Comparison of ENCODE assay signal across 18 cellular contexts in the genomic region with DNA sequence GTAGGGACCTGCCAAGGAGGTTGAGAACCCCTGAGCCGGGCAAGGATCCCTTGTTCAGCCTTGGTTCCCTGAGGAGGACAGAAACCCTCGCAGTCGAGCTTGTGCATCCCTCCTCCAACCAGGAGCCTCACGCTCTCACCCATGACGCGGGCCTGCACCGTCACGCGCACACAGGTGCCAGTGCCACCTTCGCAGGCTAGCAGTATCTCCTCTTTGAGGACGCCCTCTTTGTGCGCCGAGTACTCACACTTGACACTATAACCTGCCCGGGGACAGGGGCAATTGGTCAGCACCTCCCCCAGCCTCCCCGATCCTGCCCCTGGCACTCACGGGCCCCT. TPM values are rescaled to one million over a fixed set of nuclear protein-coding genes. Genes with fewer than 3 reads are reported as not detected.
A peak's percentile ranks its signal among the peaks of the same experiment; 100 is the strongest.
DNase-seq lines count a peak whose midpoint lies in the region; ATAC-seq lines count a peak whose summit lies in the region.
"Had no signal": no experiment of that assay in that cellular context is flagged by ENCODE, and none has a peak within 500 bp of the region (broad histone marks: within the 10 kb centered on the region; RNA-seq: fewer than 3 reads in every experiment).

No MANE protein-coding gene starts in this region.

- H3K4ac ChIP-seq in neuronal stem cell (ENCODE audit: low read length), result no peak overlapping the region

- DNase-seq in activated T-cell treated with anti-CD3 and anti-CD28 coated beads, Interleukin-2, amount 50 U/mL, for 4 hours, result no peak
- DNase-seq in activated T-cell treated with anti-CD3 and anti-CD28 coated beads, Interleukin-2, amount 50 U/mL, for 48 hours, result no peak
- DNase-seq in adipocyte (ENCODE audit: low read depth), result no peak
- no peak for DNase-seq in neuronal stem cell (ENCODE audit: low spot score)
- no peak for DNase-seq in NCI-H1417 treated with DMSO at 0.1 percent for 48 hours (lab: John Stamatoyannopoulos, UW)
- DNase-seq in activated CD8-positive, alpha-beta memory T cell treated with anti-CD3 and anti-CD28 coated beads, Interleukin-2, amount 50 U/mL, for 4 hours, result no peak
- DNase-seq: AML-193; Caco-2; CD4-positive, alpha-beta T cell; HFFc6 had no signal

- H3K4me3 ChIP-seq in adipocyte (ENCODE audit: low read length) (no peak overlapping the region), neuronal stem cell (ENCODE audit: low read length in 2 of 2) (no peak overlapping the region)
- H3K4me3 ChIP-seq: A549, GM23248 had no signal

- no peak overlapping the region for H4K8ac ChIP-seq in neuronal stem cell (ENCODE audit: low read depth, low read length)

- H2AFZ ChIP-seq in neuronal stem cell (ENCODE audit: low read length), result no peak overlapping the region
- H2AFZ ChIP-seq: GM23248 had no signal

- no peak overlapping the region for H3K18ac ChIP-seq in neuronal stem cell (ENCODE audit: low read length)

- H3K27me3 ChIP-seq in adipocyte (replicated peaks; ENCODE audit: control insufficient read depth, insufficient read depth, low read length), result no peaks in the 10 kb centered on the region
- peaks cover 0 to 36% (median 10%) of the 10 kb centered on the region in 3 experiments for H3K27me3 ChIP-seq in neuronal stem cell (ENCODE audit: control insufficient read depth in 3 of 3, insufficient read depth in 3 of 3, low read depth in 1 of 3, low read length in 3 of 3)

- no peaks in the 10 kb centered on the region for H3K27me3 Mint-ChIP-seq in activated T-cell treated with anti-CD3 and anti-CD28 coated beads, Interleukin-2, amount 50 U/mL, for 4 hours (ENCODE audit: low read depth)
- H3K27me3 Mint-ChIP-seq: CD4-positive, alpha-beta T cell; IgD-negative memory B cell had no signal

- no peak overlapping the region for H3K23ac ChIP-seq in neuronal stem cell (ENCODE audit: low read depth, low read length, poor library complexity)

- no peaks in the 10 kb centered on the region for H3K9me3 Mint-ChIP-seq in activated T-cell treated with anti-CD3 and anti-CD28 coated beads, Interleukin-2, amount 50 U/mL, for 4 hours
- H3K9me3 Mint-ChIP-seq: CD4-positive, alpha-beta T cell; HFFc6; IgD-negative memory B cell had no signal

- no peak overlapping the region for H4K91ac ChIP-seq in neuronal stem cell (ENCODE audit: low read depth, low read length, poor library complexity)

- H2BK120ac ChIP-seq in neuronal stem cell (ENCODE audit: low read depth, low read length), result no peak overlapping the region

- ATAC-seq in activated T-cell treated with anti-CD3 and anti-CD28 coated beads, Interleukin-2, amount 50 U/mL, for 4 hours, result no peak
- ATAC-seq in GM21381 (IDR thresholded peaks at IDR 0.05; ENCODE audit: unreplicated experiment), result no peak
- ATAC-seq: A549, HCT116 had no signal

- H3K9me3 ChIP-seq in adipocyte (ENCODE audit: control insufficient read depth, low read length) (no peaks in the 10 kb centered on the region), neuronal stem cell (replicated peaks in 1 of 2; ENCODE audit: control insufficient read depth in 2 of 2, insufficient read depth in 1 of 2, low read depth in 1 of 2, low read length in 2 of 2) (no peaks in the 10 kb centered on the region)
- H3K9me3 ChIP-seq: A549, Caco-2 had no signal

- H3K36me3 ChIP-seq in adipocyte (ENCODE audit: control insufficient read depth, insufficient read depth, low read length, severe bottlenecking) (peaks cover 9% of the 10 kb centered on the region), neuronal stem cell (replicated peaks in 1 of 2; ENCODE audit: control insufficient read depth in 2 of 2, insufficient read depth in 2 of 2, low read length in 2 of 2) (peaks cover 6 to 45% of the 10 kb centered on the region in 2 donors)

- peaks cover 3% of the 10 kb centered on the region for H3K79me1 ChIP-seq in neuronal stem cell (ENCODE audit: low read depth, low read length)

- H2BK15ac ChIP-seq in neuronal stem cell (ENCODE audit: low read length), result no peak overlapping the region

- H3K36me3 Mint-ChIP-seq in activated T-cell treated with anti-CD3 and anti-CD28 coated beads, Interleukin-2, amount 50 U/mL, for 4 hours (ENCODE audit: insufficient read depth), result peaks cover 7% of the 10 kb centered on the region
- H3K36me3 Mint-ChIP-seq: IgD-negative memory B cell had no signal

- H2BK5ac ChIP-seq in neuronal stem cell (ENCODE audit: low read length), result no peak overlapping the region

- H3K4me2 ChIP-seq in neuronal stem cell (ENCODE audit: insufficient read depth, low read length, poor library complexity, severe bottlenecking), result no peak overlapping the region
- H3K4me2 ChIP-seq: A549 had no signal

- peak overlapping the region; percentile 11 for H3K14ac ChIP-seq in neuronal stem cell (ENCODE audit: low read length)

- peak overlapping the region; percentile 24 for H3K4me3 Mint-ChIP-seq in activated T-cell treated with anti-CD3 and anti-CD28 coated beads, Interleukin-2, amount 50 U/mL, for 4 hours
- H3K4me3 Mint-ChIP-seq: CD4-positive, alpha-beta T cell; HFFc6; IgD-negative memory B cell had no signal

- no peak overlapping the region for H2BK12ac ChIP-seq in neuronal stem cell (ENCODE audit: low read length)

- peaks cover 11% of the 10 kb centered on the region for H3K4me1 Mint-ChIP-seq in activated T-cell treated with anti-CD3 and anti-CD28 coated beads, Interleukin-2, amount 50 U/mL, for 4 hours (ENCODE audit: low read depth)

- no peak overlapping the region for H3K27ac ChIP-seq in neuronal stem cell (replicated peaks; ENCODE audit: low read length)
- H3K27ac ChIP-seq: 22Rv1, A549, C4-2B, GM23248 had no signal

- H3K9ac ChIP-seq in adipocyte (ENCODE audit: low read length) (peak overlapping the region; percentile 34), neuronal stem cell (ENCODE audit: low read depth, low read length, poor library complexity) (no peak overlapping the region)
- H3K9ac ChIP-seq: GM23248 had no signal

- H3K4me1 ChIP-seq in adipocyte (ENCODE audit: control insufficient read depth, insufficient read depth, low read length) (peaks cover 28% of the 10 kb centered on the region), neuronal stem cell (ENCODE audit: control insufficient read depth in 2 of 2, insufficient read depth in 1 of 2, low read depth in 1 of 2, low read length in 2 of 2) (peaks cover 0 to 4% of the 10 kb centered on the region in 2 donors)
- H3K4me1 ChIP-seq: Caco-2 had no signal

- WGBS in neuronal stem cell (ENCODE audit: extremely low coverage in 2 of 2, insufficient read length in 2 of 2, insufficient replicate concordance in 1 of 2), 2 donors, result no CpG with 5 or more reads among the region's 16 CpGs

- no peak overlapping the region for H2AK5ac ChIP-seq in neuronal stem cell (ENCODE audit: low read depth, low read length)

RNA-seq across cellular contexts. Expression of a gene that starts 13.3 kb away (rescaled TPM):
- 100 to 1,000 TPM in 1 of 3 donors, 10 to 100 TPM in 2; 63.3 to 102 (median 84.2) TPM for total RNA-seq in activated T-cell treated with anti-CD3 and anti-CD28 coated beads, Interleukin-2, amount 50 U/mL, for 4 hours
- polyA plus RNA-seq in neuronal stem cell (2013, experiment 1 of 2), result 57.7 TPM
- 57.2 TPM for polyA plus RNA-seq in neuronal stem cell (2013, experiment 2 of 2)

RNA-seq across cellular contexts. Expression of a gene that starts 21.7 kb away (rescaled TPM):
- total RNA-seq in activated T-cell treated with anti-CD3 and anti-CD28 coated beads, Interleukin-2, amount 50 U/mL, for 4 hours, result under 1 TPM in 1 of 3 donors, not detected in 2; 0.08 TPM
- polyA plus RNA-seq in neuronal stem cell (2013, experiment 1 of 2), result 0.39 TPM
- 0.47 TPM for polyA plus RNA-seq in neuronal stem cell (2013, experiment 2 of 2)
- total RNA-seq: Caco-2, GM23248, HFFc6 had no signal
- polyA plus RNA-seq: IgD-negative memory B cell had no signal

RNA-seq across cellular contexts. Expression of a gene that starts 27.0 kb away (rescaled TPM):
- total RNA-seq in activated T-cell treated with anti-CD3 and anti-CD28 coated beads, Interleukin-2, amount 50 U/mL, for 4 hours, result under 1 TPM in 1 of 3 donors, not detected in 2; 0.18 TPM
- 0.13 TPM for polyA plus RNA-seq in neuronal stem cell (2013, experiment 1 of 2)
- 0.21 TPM for polyA plus RNA-seq in neuronal stem cell (2013, experiment 2 of 2)
- total RNA-seq: Caco-2; CD4-positive, alpha-beta T cell; GM23248 had no signal
- polyA plus RNA-seq: IgD-negative memory B cell had no signal

RNA-seq across cellular contexts. Expression of a gene that starts 32.3 kb away (rescaled TPM):
- 10 to 100 TPM; 77.9 to 91.4 (median 89.2) TPM for total RNA-seq in activated T-cell treated with anti-CD3 and anti-CD28 coated beads, Interleukin-2, amount 50 U/mL, for 4 hours
- 21.7 TPM for polyA plus RNA-seq in neuronal stem cell (2013, experiment 1 of 2)
- polyA plus RNA-seq in neuronal stem cell (2013, experiment 2 of 2), result 21.0 TPM

RNA-seq across cellular contexts. Expression of a gene that starts 41.8 kb away (rescaled TPM):
- under 1 TPM; 0.05 TPM for total RNA-seq in activated T-cell treated with anti-CD3 and anti-CD28 coated beads, Interleukin-2, amount 50 U/mL, for 4 hours
- polyA plus RNA-seq in neuronal stem cell (2013, experiment 1 of 2), result 0.01 TPM
- 0.01 TPM for polyA plus RNA-seq in neuronal stem cell (2013, experiment 2 of 2)
- total RNA-seq: Caco-2, GM23248, HFFc6 had no signal
- polyA plus RNA-seq: BJ, GM23248, IgD-negative memory B cell had no signal
